24 cellular contexts compared by ENCODE assay signal in genomic region chr20:15772826-15773225, GRCh38.
DNase-seq lines count a peak whose midpoint lies in the region; ATAC-seq and TF ChIP-seq lines count a peak whose summit lies in the region.
"Had no signal": no experiment of that assay in that cellular context is flagged by ENCODE, and none has a peak within 500 bp of the region (broad histone marks: within the 10 kb centered on the region; RNA-seq: fewer than 3 reads in every experiment).

No MANE protein-coding gene starts in this region.

- H3K4me3 ChIP-seq in endodermal cell (ENCODE audit: low read length) = no peak overlapping the region
- H3K4me3 ChIP-seq: A549; BLaER1 treated with 17β-estradiol and CSF1 and Interleukin-3, amounts not matched to agents 10 nM and 100 nM; GM12878 had no signal

- no peak overlapping the region for H3K4me3 Mint-ChIP-seq in endodermal cell
- no peak overlapping the region for H3K4me3 Mint-ChIP-seq in mesothelial cell of epicardium
- H3K4me3 Mint-ChIP-seq in HFFc6 = no peak overlapping the region
- H3K4me3 Mint-ChIP-seq: B cell; CD4-positive, alpha-beta T cell; CD8-positive, alpha-beta T cell had no signal

- H3K9me3 Mint-ChIP-seq in endodermal cell (peaks cover 5% of the 10 kb centered on the region), mesothelial cell of epicardium (peaks cover 6% of the 10 kb centered on the region), HFFc6 (0 out of 2 replicates have a peak, but pooled peaks cover 1% of the 10 kb centered on the region)

- DNase-seq in A172 (ENCODE audit: low spot score) (peak; percentile 77), NCI-H82 (lab: John Stamatoyannopoulos, UW) (peak; percentile 28), endodermal cell (no peak), mesothelial cell of epicardium (ENCODE audit: low spot score in 2 of 2, unreplicated experiment in 2 of 2) (no peak), DMS153 (lab: John Stamatoyannopoulos, UW) (no peak), HFFc6 (no peak), NCI-H2107 (lab: John Stamatoyannopoulos, UW) (no peak)
- DNase-seq: 8988T; AML-193; Caco-2; Calu3; CD4-positive, alpha-beta T cell; CD8-positive, alpha-beta T cell; DMS53; DMS79; DND-41; EL; GDM1 had no signal

- no peaks in the 10 kb centered on the region for H3K27me3 Mint-ChIP-seq in endodermal cell (ENCODE audit: insufficient read depth)
- H3K27me3 Mint-ChIP-seq in mesothelial cell of epicardium (ENCODE audit: low read depth) = no peaks in the 10 kb centered on the region
- no peaks in the 10 kb centered on the region for H3K27me3 Mint-ChIP-seq in HFFc6 (ENCODE audit: insufficient read depth)
- H3K27me3 Mint-ChIP-seq: B cell; CD4-positive, alpha-beta T cell had no signal

- peaks cover 11% of the 10 kb centered on the region for H3K4me1 ChIP-seq in endodermal cell (ENCODE audit: control insufficient read depth, insufficient read depth, low read length)
- H3K4me1 ChIP-seq: A549 had no signal

- H3K27me3 ChIP-seq in endodermal cell (ENCODE audit: control insufficient read depth, insufficient read depth, low read length, poor library complexity, severe bottlenecking) = no peaks in the 10 kb centered on the region
- H3K27me3 ChIP-seq: BLaER1 treated with 17β-estradiol and CSF1 and Interleukin-3, amounts not matched to agents 10 nM and 100 nM had no signal

- H3K36me3 ChIP-seq in endodermal cell (ENCODE audit: control insufficient read depth, insufficient read depth, low read length) = no peaks in the 10 kb centered on the region
- H3K36me3 ChIP-seq: BLaER1 treated with 17β-estradiol and CSF1 and Interleukin-3, amounts not matched to agents 10 nM and 100 nM had no signal

- no peak overlapping the region for H3K27ac ChIP-seq in endodermal cell (ENCODE audit: low read depth, low read length)
- H3K27ac ChIP-seq: A549; BLaER1 treated with 17β-estradiol and CSF1 and Interleukin-3, amounts not matched to agents 10 nM and 100 nM; C4-2B had no signal

- ATAC-seq in GM19351 (IDR thresholded peaks at IDR 0.05; ENCODE audit: unreplicated experiment) = no peak
- ATAC-seq: A549; CD8-positive, alpha-beta T cell; GM12878 had no signal

- H3K36me3 Mint-ChIP-seq in endodermal cell (ENCODE audit: low read depth) (peaks cover 3% of the 10 kb centered on the region), mesothelial cell of epicardium (no peaks in the 10 kb centered on the region), HFFc6 (ENCODE audit: low read depth) (no peaks in the 10 kb centered on the region)
- H3K36me3 Mint-ChIP-seq: CD8-positive, alpha-beta T cell had no signal

- TF ChIP-seq CTCF in endodermal cell (conservative IDR thresholded peaks at IDR 0.05) = no peak
- TF ChIP-seq CTCF in mesothelial cell of epicardium (IDR thresholded peaks at IDR 0.05; ENCODE audit: unreplicated experiment) = no peak
- no peak for TF ChIP-seq CTCF in HFFc6 (IDR thresholded peaks at IDR 0.05)

- H3K4me1 Mint-ChIP-seq in endodermal cell = peaks cover 44% of the 10 kb centered on the region
- peaks cover 29% of the 10 kb centered on the region for H3K4me1 Mint-ChIP-seq in mesothelial cell of epicardium
- no peaks in the 10 kb centered on the region for H3K4me1 Mint-ChIP-seq in HFFc6 (ENCODE audit: low read depth)

- H3K9ac ChIP-seq in endodermal cell (ENCODE audit: extremely low read depth, low read length, poor library complexity, severe bottlenecking) = no peak overlapping the region
- H3K9ac ChIP-seq: BLaER1 treated with 17β-estradiol and CSF1 and Interleukin-3, amounts not matched to agents 10 nM and 100 nM had no signal

- H3K9me3 ChIP-seq in endodermal cell (ENCODE audit: control insufficient read depth, low read length) = peaks cover 10% of the 10 kb centered on the region
- H3K9me3 ChIP-seq: Caco-2 had no signal

- H3K27ac Mint-ChIP-seq in endodermal cell (peak overlapping the region; percentile 9), mesothelial cell of epicardium (peak overlapping the region; percentile 57), HFFc6 (no peak overlapping the region)
- H3K27ac Mint-ChIP-seq: B cell; CD4-positive, alpha-beta T cell; CD8-positive, alpha-beta T cell had no signal

- WGBS in endodermal cell (ENCODE audit: insufficient coverage in 1 of 2, insufficient read length in 1 of 2), 2 experiments = 40% methylated on average over 3 of the region's 3 CpGs; no CpG with 5 or more reads in 1 of the 2 experiments

Comparison
In these comparisons a context has a peak if more than half of its experiments do, and no peak if none do; other contexts are left out.
1. DNase-seq: peak in A172 (single experiment) and NCI-H82 (single experiment); none in endodermal cell (single experiment), mesothelial cell of epicardium (0 of 2), DMS153 (single experiment), HFFc6 (single experiment) and NCI-H2107 (single experiment).